Comparison of ENCODE assay signal across 8 cellular contexts in the genomic region with DNA sequence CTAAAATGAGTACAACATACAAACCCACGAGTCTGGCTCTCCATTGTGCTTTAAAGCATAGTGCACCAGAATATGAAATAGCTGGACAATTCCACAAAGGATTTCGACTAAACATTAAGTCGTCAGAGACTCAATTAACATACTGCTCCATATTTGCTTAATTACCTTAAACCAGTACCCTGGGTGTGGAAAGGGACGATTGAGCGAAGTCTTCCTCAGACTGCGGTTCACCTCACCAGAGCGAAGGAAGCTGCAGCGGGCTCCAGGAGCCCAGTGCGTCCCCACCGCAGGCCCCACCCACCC. TPM values are rescaled to one million over a fixed set of nuclear protein-coding genes. Genes with fewer than 3 reads are reported as not detected.
DNase-seq lines count a peak whose midpoint lies in the region; ATAC-seq and TF ChIP-seq lines count a peak whose summit lies in the region.

No MANE protein-coding gene starts in this region.

- dilution Hi-C loops in IMR-90 (cut with HindIII; ENCODE audit: low sequenced_read_pairs, unreplicated experiment) = no loop called here

- peaks cover 5% of the 10 kb centered on the region for H3K36me3 Mint-ChIP-seq in natural killer cell treated with Interleukin-12 subunit alpha and Interleukin-12 subunit beta and Interleukin-15 and Interleukin-18, amount 100 ng/mL, for 72 hours

- H2AFZ ChIP-seq in IMR-90 (replicated peaks; ENCODE audit: low read length, poor library complexity) = peak overlapping the region; percentile 86

- peak; percentile 2; the same call in 1 of the 2 replicates for ATAC-seq in IMR-90 (ENCODE audit: low read depth)
- no peak for ATAC-seq in natural killer cell treated with Interleukin-12 subunit alpha and Interleukin-12 subunit beta and Interleukin-15 and Interleukin-18, amount 100 ng/mL, for 72 hours
- no peak for ATAC-seq in GM19455 (IDR thresholded peaks at IDR 0.05; ENCODE audit: unreplicated experiment)

- no peak overlapping the region for H3K56ac ChIP-seq in IMR-90 (ENCODE audit: extremely low read depth, insufficient read depth, low read length)

- peak overlapping the region; percentile 51 for H3K9ac ChIP-seq in IMR-90 (ENCODE audit: low read depth, low read length)

- TF ChIP-seq CTCF in IMR-90 (conservative IDR thresholded peaks at IDR 0.05; ENCODE audit: low read depth, low read length) = no peak
- no peak for TF ChIP-seq CTCF in choroid plexus epithelial cell (conservative IDR thresholded peaks at IDR 0.05; ENCODE audit: low read depth, low read length)

- peaks cover 2% of the 10 kb centered on the region for H3K9me3 Mint-ChIP-seq in natural killer cell treated with Interleukin-12 subunit alpha and Interleukin-12 subunit beta and Interleukin-15 and Interleukin-18, amount 100 ng/mL, for 72 hours

- no peak overlapping the region for H4K91ac ChIP-seq in IMR-90 (ENCODE audit: insufficient read depth, low read depth, low read length)

- H3K9me3 ChIP-seq in IMR-90 (ENCODE audit: control insufficient read depth, insufficient read depth, low read length) = no peaks in the 10 kb centered on the region

- H4K8ac ChIP-seq in IMR-90 (ENCODE audit: low read depth in 2 of 2, low read length in 2 of 2) = peak overlapping the region in 1 of 2 experiments; percentile 20; a peak in 2 of 4 replicates

- H2AK5ac ChIP-seq in IMR-90 (ENCODE audit: low read depth, low read length) = no peak overlapping the region

- H3K4me1 ChIP-seq in IMR-90 (ENCODE audit: control insufficient read depth, insufficient read depth, low read length) = peaks cover 2% of the 10 kb centered on the region; the same call in 1 of the 2 replicates

- peak overlapping the region; percentile 55 for H3K4me3 Mint-ChIP-seq in natural killer cell treated with Interleukin-12 subunit alpha and Interleukin-12 subunit beta and Interleukin-15 and Interleukin-18, amount 100 ng/mL, for 72 hours

- H2BK20ac ChIP-seq in IMR-90 (ENCODE audit: low read depth, low read length) = no peak overlapping the region

- H3K27me3 ChIP-seq in IMR-90 (ENCODE audit: control insufficient read depth, insufficient read depth, low read length) = no peaks in the 10 kb centered on the region

- H3K18ac ChIP-seq in IMR-90 (ENCODE audit: low read depth, low read length) = no peak overlapping the region

- DNase-seq in NCI-H345 treated with DMSO at 0.1 percent for 48 hours (lab: John Stamatoyannopoulos, UW; ENCODE audit: unreplicated experiment) (peak; percentile 60), NCI-H345 (lab: John Stamatoyannopoulos, UW) (no peak), IMR-90 (no peak), choroid plexus epithelial cell (ENCODE audit: low read depth) (no peak), GDM1 (lab: John Stamatoyannopoulos, UW) (no peak), cerebellum (ENCODE audit: low spot score) (no peak)
- DNase-seq in natural killer cell treated with Interleukin-12 subunit alpha and Interleukin-12 subunit beta and Interleukin-15 and Interleukin-18, amount 100 ng/mL, for 72 hours (ENCODE audit: low spot score) = no peak

- H3K27ac ChIP-seq in IMR-90 (ENCODE audit: insufficient read depth, low read length) = no peak overlapping the region

- POLR2A ChIA-PET in IMR-90 (lab: Charles Lee; ENCODE audit: unreplicated experiment) = interaction anchor here (0.5 kb wide), 1 partner anchor 17 kb away, joined by 4 read pairs; no protein-coding TSS in a partner anchor

- peaks cover 11 to 12% of the 10 kb centered on the region in 2 experiments for H3K79me1 ChIP-seq in IMR-90 (ENCODE audit: low read depth in 1 of 2, low read length in 2 of 2)

- TF ChIP-seq RAD21 in IMR-90 (IDR thresholded peaks at IDR 0.05; ENCODE audit: low read length) = no peak

- no peaks in the 10 kb centered on the region; the same call in 1 of the 2 replicates for H3K36me3 ChIP-seq in IMR-90 (ENCODE audit: control insufficient read depth, insufficient read depth, low read length)

- no peak overlapping the region for H2BK5ac ChIP-seq in IMR-90 (ENCODE audit: low read depth, low read length, poor library complexity, severe bottlenecking)

- H4K5ac ChIP-seq in IMR-90 (ENCODE audit: low read depth, low read length) = no peak overlapping the region

- H3K9me1 ChIP-seq in IMR-90 (ENCODE audit: insufficient read depth, low read length) = no peaks in the 10 kb centered on the region

- peak overlapping the region; percentile 72; the same call in 1 of the 2 replicates for H3K14ac ChIP-seq in IMR-90 (replicated peaks; ENCODE audit: low read depth, low read length)

- no TSS peak for BruUV-seq in IMR-90 (replicated peaks; lab: Mats Ljungman, UMichigan)

- H3K4ac ChIP-seq in IMR-90 (ENCODE audit: low read depth, low read length) = no peak overlapping the region

- no peaks in the 10 kb centered on the region for H4K20me1 ChIP-seq in IMR-90 (ENCODE audit: insufficient read depth, low read length)

- no peak overlapping the region for H2BK120ac ChIP-seq in IMR-90 (ENCODE audit: low read depth, low read length)

- H2AK9ac ChIP-seq in IMR-90 (replicated peaks; ENCODE audit: low read depth, low read length, poor library complexity) = no peak overlapping the region

- no peak overlapping the region for H2BK15ac ChIP-seq in IMR-90 (ENCODE audit: low read depth, low read length)

- intact Hi-C loops in IMR-90 (cut with micrococcal nuclease) = loop anchor here (5.0 kb wide), 1 partner anchor 126 kb away; the partner anchor contains the start of gene PLS1

- peak overlapping the region; percentile 100 for H3K4me2 ChIP-seq in IMR-90 (ENCODE audit: low read depth, low read length)

- CTCF ChIA-PET in IMR-90 (lab: Yijun Ruan, JAX) = no interaction called here

- no peak overlapping the region for H3K27ac Mint-ChIP-seq in natural killer cell treated with Interleukin-12 subunit alpha and Interleukin-12 subunit beta and Interleukin-15 and Interleukin-18, amount 100 ng/mL, for 72 hours

- TF ChIP-seq POLR2A in IMR-90 (IDR thresholded peaks at IDR 0.05; ENCODE audit: low read depth, low read length) = no peak

- in situ Hi-C loops in IMR-90 (cut with MboI; ENCODE audit: low sequenced_read_pairs) = no loop called here

- H3K27me3 Mint-ChIP-seq in natural killer cell treated with Interleukin-12 subunit alpha and Interleukin-12 subunit beta and Interleukin-15 and Interleukin-18, amount 100 ng/mL, for 72 hours = peaks cover 43 to 55% of the 10 kb centered on the region in 2 donors

- H3K23ac ChIP-seq in IMR-90 (ENCODE audit: low read depth, low read length) = no peak overlapping the region

- WGBS in IMR-90 (ENCODE audit: extremely low coverage in 2 of 2, insufficient read length in 1 of 2), 2 experiments = no CpG with 5 or more reads among the region's 10 CpGs

- H3K4me1 Mint-ChIP-seq in natural killer cell treated with Interleukin-12 subunit alpha and Interleukin-12 subunit beta and Interleukin-15 and Interleukin-18, amount 100 ng/mL, for 72 hours (ENCODE audit: low read depth in 2 of 2) = no peaks in the 10 kb centered on the region

- H3K4me3 ChIP-seq in IMR-90 (ENCODE audit: insufficient read depth, low read depth, low read length) (peak overlapping the region; percentile 95), choroid plexus epithelial cell (ENCODE audit: low read depth, low read length) (peak overlapping the region; percentile 73)

TF ChIP-seq in IMR-90, 13 proteins besides CTCF, POLR2A, EP300 and RAD21:
- TF ChIP-seq RCOR1 (IDR thresholded peaks at IDR 0.05; ENCODE audit: insufficient replicate concordance, low read length) = no peak
- no peak for TF ChIP-seq NFE2L2 (IDR thresholded peaks at IDR 0.05; ENCODE audit: low read depth, low read length)
- TF ChIP-seq, protein P1, sequence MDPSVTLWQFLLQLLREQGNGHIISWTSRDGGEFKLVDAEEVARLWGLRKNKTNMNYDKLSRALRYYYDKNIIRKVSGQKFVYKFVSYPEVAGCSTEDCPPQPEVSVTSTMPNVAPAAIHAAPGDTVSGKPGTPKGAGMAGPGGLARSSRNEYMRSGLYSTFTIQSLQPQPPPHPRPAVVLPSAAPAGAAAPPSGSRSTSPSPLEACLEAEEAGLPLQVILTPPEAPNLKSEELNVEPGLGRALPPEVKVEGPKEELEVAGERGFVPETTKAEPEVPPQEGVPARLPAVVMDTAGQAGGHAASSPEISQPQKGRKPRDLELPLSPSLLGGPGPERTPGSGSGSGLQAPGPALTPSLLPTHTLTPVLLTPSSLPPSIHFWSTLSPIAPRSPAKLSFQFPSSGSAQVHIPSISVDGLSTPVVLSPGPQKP (IDR thresholded peaks at IDR 0.05; ENCODE audit: borderline replicate concordance, low read depth, low read length) = no peak
- no peak for TF ChIP-seq FOS (IDR thresholded peaks at IDR 0.05; ENCODE audit: low read depth, low read length)
- TF ChIP-seq BHLHE40 (IDR thresholded peaks at IDR 0.05; ENCODE audit: low read depth, low read length) = no peak
- no peak for TF ChIP-seq CHD1 (IDR thresholded peaks at IDR 0.05; ENCODE audit: low read depth, low read length)
- TF ChIP-seq CEBPB (IDR thresholded peaks at IDR 0.05; ENCODE audit: low read depth, low read length) = no peak
- TF ChIP-seq SMC3 (IDR thresholded peaks at IDR 0.05; ENCODE audit: low read depth, low read length) = no peak
- no peak for TF ChIP-seq MXI1 (IDR thresholded peaks at IDR 0.05; ENCODE audit: borderline replicate concordance, low read depth, low read length)
- TF ChIP-seq RFX5 (IDR thresholded peaks at IDR 0.05; ENCODE audit: low read depth, low read length) = no peak
- no peak for TF ChIP-seq MAZ (IDR thresholded peaks at IDR 0.05; ENCODE audit: borderline replicate concordance, low read depth, low read length)
- no peak for TF ChIP-seq USF2 (IDR thresholded peaks at IDR 0.05; ENCODE audit: low read depth, low read length)
- no peak for TF ChIP-seq MAFK (IDR thresholded peaks at IDR 0.05; ENCODE audit: low read depth, low read length)

RNA-seq across cellular contexts. Expression of gene TRPC1, which starts 0.2 kb away (rescaled TPM):
- 5.9 and 15.6 TPM in 2 replicates for total RNA-seq in IMR-90 (2012; rRNA removed)
- polyA plus RNA-seq in IMR-90 (2012; rRNA removed) = 5.7 and 7.2 TPM in 2 replicates
- polyA plus RNA-seq in IMR-90 (2012; cell fraction: cytosol; rRNA removed) = 0.68 and 2.9 TPM in 2 replicates
- 3.9 and 21.6 TPM in 2 replicates for polyA plus RNA-seq in IMR-90 (2012; cell fraction: nucleus; rRNA removed; ENCODE audit: low replicate concordance)
- 1 to 10 TPM in 1 of 2 donors, under 1 TPM in 1; 0.29 to 1.8 TPM for total RNA-seq in natural killer cell treated with Interleukin-12 subunit alpha and Interleukin-12 subunit beta and Interleukin-15 and Interleukin-18, amount 100 ng/mL, for 72 hours
- total RNA-seq in cerebellum = 91.6 TPM
